1 cellular context compared by ENCODE assay signal in genomic region chr21:36149788-36150187, GRCh38.
TF ChIP-seq lines count a peak whose summit lies in the region.

No MANE protein-coding gene starts in this region.

TF ChIP-seq in HepG2, 621 proteins besides CTCF, POLR2A, EP300 and RAD21 (continued from another document):
- TF ChIP-seq ARID5B (CRISPR knock-in tag; IDR thresholded peaks at IDR 0.05), result peak; percentile 23; the same call in 1 of the 2 replicates
- TF ChIP-seq ATF5 (CRISPR knock-in tag; IDR thresholded peaks at IDR 0.05; ENCODE audit: low read depth), result no peak
- TF ChIP-seq CEBPB (IDR thresholded peaks at IDR 0.05; ENCODE audit: borderline replicate concordance, low read depth, low read length), result peak; percentile 83
- 0 out of 2 replicates have a peak, but pooled peaks have one; percentile 39 for TF ChIP-seq GATAD2A (CRISPR knock-in tag; IDR thresholded peaks at IDR 0.05)
- peak; percentile 64; the same call in 1 of the 2 replicates for TF ChIP-seq PBX2 (CRISPR knock-in tag; IDR thresholded peaks at IDR 0.05)
- no peak for TF ChIP-seq ELK4 (CRISPR knock-in tag; IDR thresholded peaks at IDR 0.05; ENCODE audit: borderline replicate concordance)
- TF ChIP-seq ZNF790 (CRISPR knock-in tag; IDR thresholded peaks at IDR 0.05; ENCODE audit: borderline replicate concordance), result no peak
- no peak for TF ChIP-seq TBL1XR1 (IDR thresholded peaks at IDR 0.05; ENCODE audit: borderline replicate concordance, low read length, partially characterized antibody)
- peak; percentile 42; the same call in 1 of the 2 replicates for TF ChIP-seq ZNF362 (CRISPR knock-in tag; IDR thresholded peaks at IDR 0.05; ENCODE audit: borderline replicate concordance)
- TF ChIP-seq SOX6 (IDR thresholded peaks at IDR 0.05), result no peak
- peak; percentile 28; the same call in 1 of the 2 replicates for TF ChIP-seq SOX6 (CRISPR knock-in tag; IDR thresholded peaks at IDR 0.05)
- TF ChIP-seq ZNF646 (CRISPR knock-in tag; IDR thresholded peaks at IDR 0.05), result no peak
- TF ChIP-seq THRA (CRISPR knock-in tag; IDR thresholded peaks at IDR 0.05; ENCODE audit: borderline replicate concordance), result no peak
- no peak for TF ChIP-seq RBFOX2 (IDR thresholded peaks at IDR 0.05; ENCODE audit: low read depth, low read length)
